Comparison of ENCODE assay signal across 8 cellular contexts in the genomic region with DNA sequence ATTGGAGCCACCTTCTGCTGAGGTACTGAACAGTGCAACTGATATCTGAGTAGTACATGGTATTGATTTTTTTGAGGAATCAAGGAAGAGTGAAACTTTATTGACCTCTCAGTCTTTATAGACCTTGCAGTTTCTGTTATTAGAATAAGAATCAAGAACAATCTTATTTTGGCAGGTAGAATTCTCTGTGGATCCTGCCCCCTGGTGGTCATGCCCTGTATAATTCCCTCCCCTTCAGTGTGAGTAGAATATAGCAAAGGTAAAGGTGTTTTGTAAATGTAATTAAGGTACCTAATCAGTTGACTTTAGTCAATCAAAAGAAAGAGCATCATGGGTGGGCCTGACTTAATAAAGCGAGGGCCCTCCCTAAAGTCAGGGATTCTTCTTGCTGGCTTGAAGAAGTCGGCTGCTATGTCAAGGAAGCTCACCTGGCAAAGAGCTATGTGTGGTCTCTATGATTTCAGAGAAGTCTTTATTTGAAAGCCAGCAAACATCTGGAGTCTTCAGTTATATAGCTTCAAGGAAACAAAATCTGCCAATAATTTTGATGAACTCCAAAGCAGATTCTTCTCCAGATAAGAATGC.
DNase-seq lines count a peak whose midpoint lies in the region; ATAC-seq and TF ChIP-seq lines count a peak whose summit lies in the region.

No MANE protein-coding gene starts in this region.

- H3K36me3 Mint-ChIP-seq in activated naive CD4-positive, alpha-beta T cell treated with anti-CD3 and anti-CD28 coated beads for 36 hours (ENCODE audit: low read depth) = no peaks in the 10 kb centered on the region
- no peaks in the 10 kb centered on the region for H3K36me3 Mint-ChIP-seq in effector memory CD8-positive, alpha-beta T cell (ENCODE audit: insufficient read depth)

- H3K9me3 ChIP-seq in adrenal gland (replicated peaks in 1 of 3) = no peaks in the 10 kb centered on the region

- ATAC-seq in GM21825 (IDR thresholded peaks at IDR 0.05; ENCODE audit: unreplicated experiment) = no peak
- no peak for ATAC-seq in HG02852 (IDR thresholded peaks at IDR 0.05; ENCODE audit: unreplicated experiment)
- no peak for ATAC-seq in effector memory CD8-positive, alpha-beta T cell (replicated peaks)

- H3K4me3 Mint-ChIP-seq in activated naive CD4-positive, alpha-beta T cell treated with anti-CD3 and anti-CD28 coated beads for 36 hours = no peak overlapping the region
- H3K4me3 Mint-ChIP-seq in effector memory CD8-positive, alpha-beta T cell = no peak overlapping the region

- H3K9me3 Mint-ChIP-seq in activated naive CD4-positive, alpha-beta T cell treated with anti-CD3 and anti-CD28 coated beads for 36 hours = peaks cover 2% of the 10 kb centered on the region
- H3K9me3 Mint-ChIP-seq in effector memory CD8-positive, alpha-beta T cell = no peaks in the 10 kb centered on the region

- CTCF ChIA-PET in activated naive CD4-positive, alpha-beta T cell treated with anti-CD3 and anti-CD28 coated beads for 36 hours (lab: Charles Lee) = interaction anchor here (0.6 to 1.6 kb wide), 4 partner anchors 11 to 882 kb away, joined by 3 to 9 read pairs (median 4); no protein-coding TSS in a partner anchor

- whole genome bisulfite sequencing in adrenal gland, 4 donors = 66 to 82% (median 79%) methylated on average over 2 of the region's 2 CpGs

- no peak overlapping the region for H3K27ac ChIP-seq in adrenal gland

- no peak for TF ChIP-seq POLR2A in adrenal gland (IDR thresholded peaks at IDR 0.05)

- H3K27ac Mint-ChIP-seq in activated naive CD4-positive, alpha-beta T cell treated with anti-CD3 and anti-CD28 coated beads for 36 hours = no peak overlapping the region
- H3K27ac Mint-ChIP-seq in effector memory CD8-positive, alpha-beta T cell = no peak overlapping the region

- H3K36me3 ChIP-seq in adrenal gland (replicated peaks in 1 of 2) = no peaks in the 10 kb centered on the region

- H3K27me3 Mint-ChIP-seq in activated naive CD4-positive, alpha-beta T cell treated with anti-CD3 and anti-CD28 coated beads for 36 hours (ENCODE audit: low read depth) = peaks cover 3% of the 10 kb centered on the region
- H3K27me3 Mint-ChIP-seq in effector memory CD8-positive, alpha-beta T cell = peaks cover 10 to 18% of the 10 kb centered on the region in 2 donors

- no peak overlapping the region for H3K4me3 ChIP-seq in Jurkat, Clone E6-1 (ENCODE audit: low read length)
- no peak overlapping the region for H3K4me3 ChIP-seq in adrenal gland

- no peaks in the 10 kb centered on the region for H3K4me1 Mint-ChIP-seq in activated naive CD4-positive, alpha-beta T cell treated with anti-CD3 and anti-CD28 coated beads for 36 hours (ENCODE audit: low read depth)
- H3K4me1 Mint-ChIP-seq in effector memory CD8-positive, alpha-beta T cell (ENCODE audit: low read depth in 2 of 2) = no peaks in the 10 kb centered on the region

- intact Hi-C loops in activated naive CD4-positive, alpha-beta T cell treated with anti-CD3 and anti-CD28 coated beads for 36 hours (cut with micrococcal nuclease) = loop anchor here (2.0 kb wide), 2 partner anchors 131 to 603 kb away; no protein-coding TSS in a partner anchor
- intact Hi-C loops in adrenal gland (cut with DNase I) = loop anchor here in 1 of 2 donors (10.0 kb wide), 2 partner anchors 133 to 603 kb away; no protein-coding TSS in a partner anchor

- DNase-seq in activated naive CD4-positive, alpha-beta T cell treated with anti-CD3 and anti-CD28 coated beads for 36 hours = peak; percentile 52
- no peak for DNase-seq in activated naive CD4-positive, alpha-beta T cell (lab: John Stamatoyannopoulos, UW)
- peak; percentile 24 for DNase-seq in Jurkat, Clone E6-1 (ENCODE audit: low read depth, low spot score)
- DNase-seq in adrenal gland (peak in 3 of 7 donors; percentile 25 to 62 (median 35)), midbrain (lab: John Stamatoyannopoulos, UW) (peak; percentile 13)
- no peak for DNase-seq in effector memory CD8-positive, alpha-beta T cell

- H3K4me1 ChIP-seq in adrenal gland (replicated peaks in 1 of 2) = no peaks in the 10 kb centered on the region

- TF ChIP-seq CTCF in adrenal gland (IDR thresholded peaks at IDR 0.05) = peak in 5 of 6 experiments; percentile 38 to 60 (median 56)

- no peaks in the 10 kb centered on the region for H3K27me3 ChIP-seq in adrenal gland

Comparison
In these comparisons a context has a peak if more than half of its experiments do, and no peak if none do; other contexts are left out.
1. DNase-seq: peak in activated naive CD4-positive, alpha-beta T cell treated with anti-CD3 and anti-CD28 coated beads for 36 hours (single experiment), Jurkat, Clone E6-1 (single experiment) and midbrain (single experiment); none in activated naive CD4-positive, alpha-beta T cell (0 of 4) and effector memory CD8-positive, alpha-beta T cell (0 of 3).